ENCODE assay signal across 18 cellular contexts in genomic region chr5:14438195-14438606, GRCh38.
A peak's percentile ranks its signal among the peaks of the same experiment; 100 is the strongest.
DNase-seq lines count a peak whose midpoint lies in the region; ATAC-seq, FAIRE-seq and TF ChIP-seq lines count a peak whose summit lies in the region.
"Had no signal": no experiment of that assay in that cellular context is flagged by ENCODE, and none has a peak within 500 bp of the region (broad histone marks: within the 10 kb centered on the region; RNA-seq: fewer than 3 reads in every experiment).

No MANE protein-coding gene starts in this region.

- H3K36me3 Mint-ChIP-seq in activated CD8-positive, alpha-beta memory T cell treated with anti-CD3 and anti-CD28 coated beads, Interleukin-2, amount 10 ng/mL, durations not matched to agents 7 days and 5 days = peaks cover 4% of the 10 kb centered on the region
- H3K36me3 Mint-ChIP-seq in brain = peaks cover 64% of the 10 kb centered on the region
- H3K36me3 Mint-ChIP-seq in stimulated activated naive CD8-positive, alpha-beta T cell treated with anti-CD3 and anti-CD28 coated beads, Interleukin-15, Interleukin-2, amounts not matched to agents 100 ng/mL and 50 ng/mL, for 24 hours (ENCODE audit: low read depth) = no peaks in the 10 kb centered on the region
- H3K36me3 Mint-ChIP-seq in Calu3 (ENCODE audit: insufficient read depth, unreplicated experiment) = peaks cover 14% of the 10 kb centered on the region

- no peaks in the 10 kb centered on the region for H3K9me3 Mint-ChIP-seq in activated CD8-positive, alpha-beta memory T cell treated with anti-CD3 and anti-CD28 coated beads, Interleukin-2, amount 10 ng/mL, durations not matched to agents 7 days and 5 days (ENCODE audit: low read depth)
- H3K9me3 Mint-ChIP-seq in brain (peaks cover 0 to 7% (median 4%) of the 10 kb centered on the region in 5 experiments), Calu3 (ENCODE audit: low read depth, unreplicated experiment) (no peaks in the 10 kb centered on the region)
- no peaks in the 10 kb centered on the region for H3K9me3 Mint-ChIP-seq in stimulated activated naive CD8-positive, alpha-beta T cell treated with anti-CD3 and anti-CD28 coated beads, Interleukin-15, Interleukin-2, amounts not matched to agents 100 ng/mL and 50 ng/mL, for 24 hours

- TF ChIP-seq CTCF in brain (conservative IDR thresholded peaks at IDR 0.05) = no peak
- TF ChIP-seq CTCF in Calu3 (IDR thresholded peaks at IDR 0.05; ENCODE audit: unreplicated experiment) = no peak

- peak; percentile 39 for DNase-seq in activated CD8-positive, alpha-beta memory T cell treated with anti-CD3 and anti-CD28 coated beads, Interleukin-2, amount 10 ng/mL, durations not matched to agents 7 days and 5 days
- no peak for DNase-seq in activated CD8-positive, alpha-beta memory T cell treated with anti-CD3 and anti-CD28 coated beads, Interleukin-2, amount 50 U/mL, for 4 hours
- DNase-seq in HTR-8/SVneo (ENCODE audit: insufficient read length, low spot score) (no peak), Calu3 (no peak), cerebellar cortex (ENCODE audit: low spot score) (no peak), epidermal melanocyte (ENCODE audit: insufficient read length, low spot score) (no peak)
- DNase-seq: activated CD4-positive, alpha-beta T cell treated with anti-CD3 and anti-CD28 coated beads for 48 hours; activated gamma-delta T cell treated with Interleukin-2 at 50 U/mL for 16 hours; kidney; NCI-H1436; nucleus accumbens; SIG-M5; stimulated activated CD4-positive, alpha-beta T cell treated with anti-CD3 and anti-CD28 coated beads, Interleukin-4, amount 100 ng/mL, for 1 hour; stimulated activated CD8-positive, alpha-beta memory T cell treated with anti-CD3 and anti-CD28 coated beads, Interleukin-4, amount 100 ng/mL, for 48 hours; tibial artery had no signal

- H3K4me3 Mint-ChIP-seq in activated CD8-positive, alpha-beta memory T cell treated with anti-CD3 and anti-CD28 coated beads, Interleukin-2, amount 10 ng/mL, durations not matched to agents 7 days and 5 days = no peak overlapping the region
- H3K4me3 Mint-ChIP-seq in brain (no peak overlapping the region), Calu3 (ENCODE audit: low read depth, unreplicated experiment) (no peak overlapping the region)
- H3K4me3 Mint-ChIP-seq in stimulated activated naive CD8-positive, alpha-beta T cell treated with anti-CD3 and anti-CD28 coated beads, Interleukin-15, Interleukin-2, amounts not matched to agents 100 ng/mL and 50 ng/mL, for 24 hours = peak overlapping the region; percentile 27

- peak; percentile 61 for ATAC-seq in activated CD8-positive, alpha-beta memory T cell treated with anti-CD3 and anti-CD28 coated beads, Interleukin-2, amount 10 ng/mL, durations not matched to agents 7 days and 5 days
- ATAC-seq: A549 had no signal

- intact Hi-C loops in Calu3 (cut with micrococcal nuclease; ENCODE audit: unreplicated experiment) = no loop called here

- no TSS peak for BruUV-seq in Calu3 (replicated peaks; lab: Mats Ljungman, UMichigan)

- H3K4me1 Mint-ChIP-seq in activated CD8-positive, alpha-beta memory T cell treated with anti-CD3 and anti-CD28 coated beads, Interleukin-2, amount 10 ng/mL, durations not matched to agents 7 days and 5 days = peaks cover 28% of the 10 kb centered on the region
- H3K4me1 Mint-ChIP-seq in brain (peaks cover 60% of the 10 kb centered on the region), Calu3 (ENCODE audit: low read depth, unreplicated experiment) (peaks cover 9% of the 10 kb centered on the region)
- peaks cover 25% of the 10 kb centered on the region for H3K4me1 Mint-ChIP-seq in stimulated activated naive CD8-positive, alpha-beta T cell treated with anti-CD3 and anti-CD28 coated beads, Interleukin-15, Interleukin-2, amounts not matched to agents 100 ng/mL and 50 ng/mL, for 24 hours (ENCODE audit: low read depth)

- H3K27ac Mint-ChIP-seq in activated CD8-positive, alpha-beta memory T cell treated with anti-CD3 and anti-CD28 coated beads, Interleukin-2, amount 10 ng/mL, durations not matched to agents 7 days and 5 days = peak overlapping the region; percentile 56
- H3K27ac Mint-ChIP-seq in brain (peak overlapping the region in 3 of 5 experiments; percentile 6 to 95 (median 63)), Calu3 (ENCODE audit: unreplicated experiment) (no peak overlapping the region)
- peak overlapping the region; percentile 65 for H3K27ac Mint-ChIP-seq in stimulated activated naive CD8-positive, alpha-beta T cell treated with anti-CD3 and anti-CD28 coated beads, Interleukin-15, Interleukin-2, amounts not matched to agents 100 ng/mL and 50 ng/mL, for 24 hours

- CTCF ChIA-PET in activated CD8-positive, alpha-beta memory T cell treated with anti-CD3 and anti-CD28 coated beads, Interleukin-2, amount 10 ng/mL, durations not matched to agents 7 days and 5 days (lab: Charles Lee) = interaction anchor here (1.4 kb wide), 1 partner anchor 22 kb away, joined by 3 read pairs; no protein-coding TSS in a partner anchor
- CTCF ChIA-PET in Calu3 (lab: Charles Lee) = no interaction called here

- FAIRE-seq in HTR-8/SVneo (lab: Jason Lieb, UNC) = peak; percentile 20
- FAIRE-seq: A549, kidney had no signal

- H3K27me3 Mint-ChIP-seq in activated CD8-positive, alpha-beta memory T cell treated with anti-CD3 and anti-CD28 coated beads, Interleukin-2, amount 10 ng/mL, durations not matched to agents 7 days and 5 days = peaks cover 19% of the 10 kb centered on the region
- H3K27me3 Mint-ChIP-seq in brain (peaks cover 5% of the 10 kb centered on the region), Calu3 (ENCODE audit: unreplicated experiment) (no peaks in the 10 kb centered on the region)
- no peaks in the 10 kb centered on the region for H3K27me3 Mint-ChIP-seq in stimulated activated naive CD8-positive, alpha-beta T cell treated with anti-CD3 and anti-CD28 coated beads, Interleukin-15, Interleukin-2, amounts not matched to agents 100 ng/mL and 50 ng/mL, for 24 hours
